In the genomic region with DNA sequence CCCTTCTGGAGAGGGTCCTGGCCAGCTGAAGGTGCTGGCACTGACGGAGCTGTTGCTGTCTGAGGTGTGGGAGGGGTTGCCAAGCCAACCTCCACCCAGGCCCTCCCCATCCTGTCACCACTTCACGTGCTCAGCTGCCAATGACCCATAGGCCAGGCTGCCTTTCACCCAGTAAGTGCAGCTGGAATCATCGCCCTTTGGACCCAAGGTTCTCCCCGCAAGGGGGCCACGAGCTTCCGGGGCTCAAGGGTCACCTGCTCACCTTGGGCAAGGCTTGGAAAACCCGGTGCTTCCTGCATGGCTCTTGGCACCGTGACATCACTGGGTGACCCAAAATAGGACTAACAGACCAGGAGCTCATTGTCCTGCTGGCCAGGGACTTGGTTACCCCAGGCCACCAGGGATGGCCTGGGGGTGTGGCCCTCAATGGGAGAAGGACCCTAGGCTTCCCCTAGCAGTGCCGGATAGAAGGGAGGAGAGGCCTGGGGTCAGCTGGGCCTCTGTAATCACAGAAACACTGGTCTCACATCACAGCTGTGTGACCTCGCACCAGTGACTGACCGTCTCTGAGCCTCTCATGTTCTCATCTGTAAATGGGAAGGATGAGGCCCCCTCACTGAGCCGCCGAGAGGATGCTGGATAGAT, we compare ENCODE assay signal across 1 cellular context.
TF ChIP-seq lines count a peak whose summit lies in the region.

No MANE protein-coding gene starts in this region.

TF ChIP-seq in HepG2, 621 proteins besides CTCF, POLR2A, EP300 and RAD21 (continued from another document and continues in another):
- peak; percentile 100 for TF ChIP-seq HNF4A (CRISPR knock-in tag; IDR thresholded peaks at IDR 0.05)
- peak; percentile 81; the same call in 1 of the 2 replicates for TF ChIP-seq ZNF678 (CRISPR knock-in tag; IDR thresholded peaks at IDR 0.05)
- TF ChIP-seq ZC3H13 (CRISPR knock-in tag; IDR thresholded peaks at IDR 0.05): no peak
- TF ChIP-seq THYN1 (CRISPR knock-in tag; IDR thresholded peaks at IDR 0.05; ENCODE audit: borderline replicate concordance, low read depth): no peak
- peak; percentile 96 for TF ChIP-seq ZBTB21 (CRISPR knock-in tag; IDR thresholded peaks at IDR 0.05)
- TF ChIP-seq, protein P1, sequence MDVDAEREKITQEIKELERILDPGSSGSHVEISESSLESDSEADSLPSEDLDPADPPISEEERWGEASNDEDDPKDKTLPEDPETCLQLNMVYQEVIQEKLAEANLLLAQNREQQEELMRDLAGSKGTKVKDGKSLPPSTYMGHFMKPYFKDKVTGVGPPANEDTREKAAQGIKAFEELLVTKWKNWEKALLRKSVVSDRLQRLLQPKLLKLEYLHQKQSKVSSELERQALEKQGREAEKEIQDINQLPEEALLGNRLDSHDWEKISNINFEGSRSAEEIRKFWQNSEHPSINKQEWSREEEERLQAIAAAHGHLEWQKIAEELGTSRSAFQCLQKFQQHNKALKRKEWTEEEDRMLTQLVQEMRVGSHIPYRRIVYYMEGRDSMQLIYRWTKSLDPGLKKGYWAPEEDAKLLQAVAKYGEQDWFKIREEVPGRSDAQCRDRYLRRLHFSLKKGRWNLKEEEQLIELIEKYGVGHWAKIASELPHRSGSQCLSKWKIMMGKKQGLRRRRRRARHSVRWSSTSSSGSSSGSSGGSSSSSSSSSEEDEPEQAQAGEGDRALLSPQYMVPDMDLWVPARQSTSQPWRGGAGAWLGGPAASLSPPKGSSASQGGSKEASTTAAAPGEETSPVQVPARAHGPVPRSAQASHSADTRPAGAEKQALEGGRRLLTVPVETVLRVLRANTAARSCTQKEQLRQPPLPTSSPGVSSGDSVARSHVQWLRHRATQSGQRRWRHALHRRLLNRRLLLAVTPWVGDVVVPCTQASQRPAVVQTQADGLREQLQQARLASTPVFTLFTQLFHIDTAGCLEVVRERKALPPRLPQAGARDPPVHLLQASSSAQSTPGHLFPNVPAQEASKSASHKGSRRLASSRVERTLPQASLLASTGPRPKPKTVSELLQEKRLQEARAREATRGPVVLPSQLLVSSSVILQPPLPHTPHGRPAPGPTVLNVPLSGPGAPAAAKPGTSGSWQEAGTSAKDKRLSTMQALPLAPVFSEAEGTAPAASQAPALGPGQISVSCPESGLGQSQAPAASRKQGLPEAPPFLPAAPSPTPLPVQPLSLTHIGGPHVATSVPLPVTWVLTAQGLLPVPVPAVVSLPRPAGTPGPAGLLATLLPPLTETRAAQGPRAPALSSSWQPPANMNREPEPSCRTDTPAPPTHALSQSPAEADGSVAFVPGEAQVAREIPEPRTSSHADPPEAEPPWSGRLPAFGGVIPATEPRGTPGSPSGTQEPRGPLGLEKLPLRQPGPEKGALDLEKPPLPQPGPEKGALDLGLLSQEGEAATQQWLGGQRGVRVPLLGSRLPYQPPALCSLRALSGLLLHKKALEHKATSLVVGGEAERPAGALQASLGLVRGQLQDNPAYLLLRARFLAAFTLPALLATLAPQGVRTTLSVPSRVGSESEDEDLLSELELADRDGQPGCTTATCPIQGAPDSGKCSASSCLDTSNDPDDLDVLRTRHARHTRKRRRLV (CRISPR knock-in tag; IDR thresholded peaks at IDR 0.05): 0 out of 2 replicates have a peak, but pooled peaks have one; percentile 40
- TF ChIP-seq, protein P2, sequence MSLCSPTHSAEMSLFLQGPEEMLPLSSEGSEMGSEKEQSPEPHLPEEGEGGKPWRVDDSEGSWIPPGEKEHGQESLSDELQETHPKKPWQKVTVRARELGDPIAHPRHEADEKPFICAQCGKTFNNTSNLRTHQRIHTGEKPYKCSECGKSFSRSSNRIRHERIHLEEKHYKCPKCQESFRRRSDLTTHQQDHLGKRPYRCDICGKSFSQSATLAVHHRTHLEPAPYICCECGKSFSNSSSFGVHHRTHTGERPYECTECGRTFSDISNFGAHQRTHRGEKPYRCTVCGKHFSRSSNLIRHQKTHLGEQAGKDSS (CRISPR knock-in tag; IDR thresholded peaks at IDR 0.05; ENCODE audit: borderline replicate concordance, low read depth): peak; percentile 99
- peak; percentile 86; the same call in 1 of the 2 replicates for TF ChIP-seq KLF9 (CRISPR knock-in tag; IDR thresholded peaks at IDR 0.05; ENCODE audit: low read depth)
- peak; percentile 89; the same call in 1 of the 2 replicates for TF ChIP-seq KDM2A (CRISPR knock-in tag; IDR thresholded peaks at IDR 0.05; ENCODE audit: borderline replicate concordance, low read depth)
- TF ChIP-seq MTF2 (CRISPR knock-in tag; IDR thresholded peaks at IDR 0.05; ENCODE audit: borderline replicate concordance): no peak
- TF ChIP-seq, protein P3, sequence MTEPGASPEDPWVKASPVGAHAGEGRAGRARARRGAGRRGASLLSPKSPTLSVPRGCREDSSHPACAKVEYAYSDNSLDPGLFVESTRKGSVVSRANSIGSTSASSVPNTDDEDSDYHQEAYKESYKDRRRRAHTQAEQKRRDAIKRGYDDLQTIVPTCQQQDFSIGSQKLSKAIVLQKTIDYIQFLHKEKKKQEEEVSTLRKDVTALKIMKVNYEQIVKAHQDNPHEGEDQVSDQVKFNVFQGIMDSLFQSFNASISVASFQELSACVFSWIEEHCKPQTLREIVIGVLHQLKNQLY (CRISPR knock-in tag; IDR thresholded peaks at IDR 0.05): peak; percentile 100
- TF ChIP-seq ZNF563 (CRISPR knock-in tag; IDR thresholded peaks at IDR 0.05): peak; percentile 39; the same call in 1 of the 2 replicates
- peak; percentile 68 for TF ChIP-seq ZNF619 (CRISPR knock-in tag; IDR thresholded peaks at IDR 0.05)
- TF ChIP-seq NONO (IDR thresholded peaks at IDR 0.05): no peak
- peak; percentile 94 for TF ChIP-seq NONO (CRISPR knock-in tag; conservative IDR thresholded peaks at IDR 0.05)
- peak; percentile 94 for TF ChIP-seq ZMYM4 (CRISPR knock-in tag; IDR thresholded peaks at IDR 0.05)
- TF ChIP-seq REPIN1 (CRISPR knock-in tag; IDR thresholded peaks at IDR 0.05; ENCODE audit: borderline replicate concordance, low read depth): peak; percentile 91
- TF ChIP-seq PHF5A (CRISPR knock-in tag; IDR thresholded peaks at IDR 0.05; ENCODE audit: low read depth, unreplicated experiment): peak; percentile 95
- peak; percentile 88; the same call in 1 of the 2 replicates for TF ChIP-seq KAT7 (CRISPR knock-in tag; IDR thresholded peaks at IDR 0.05; ENCODE audit: borderline replicate concordance)
- no peak for TF ChIP-seq DNMT1 (CRISPR knock-in tag; IDR thresholded peaks at IDR 0.05)
- peak; percentile 99 for TF ChIP-seq TGIF2 (CRISPR knock-in tag; IDR thresholded peaks at IDR 0.05)
- peak; percentile 96 for TF ChIP-seq ZSCAN29 (CRISPR knock-in tag; conservative IDR thresholded peaks at IDR 0.05)
- 0 out of 2 replicates have a peak, but pooled peaks have one; percentile 53 for TF ChIP-seq ZFP36L2 (CRISPR knock-in tag; IDR thresholded peaks at IDR 0.05)
- TF ChIP-seq SRSF9 (IDR thresholded peaks at IDR 0.05; ENCODE audit: borderline replicate concordance, insufficient read depth, low read depth, low read length, poor library complexity, severe bottlenecking): no peak
- TF ChIP-seq ZNF331 (CRISPR knock-in tag; IDR thresholded peaks at IDR 0.05): peak; percentile 91
- peak; percentile 92 for TF ChIP-seq ZNF335 (CRISPR knock-in tag; IDR thresholded peaks at IDR 0.05)
- TF ChIP-seq MEF2D (CRISPR knock-in tag; IDR thresholded peaks at IDR 0.05): peak; percentile 97
- peak; percentile 100 for TF ChIP-seq ZNF768 (CRISPR knock-in tag; IDR thresholded peaks at IDR 0.05)
- TF ChIP-seq CEBPB (IDR thresholded peaks at IDR 0.05; ENCODE audit: borderline replicate concordance, low read depth, low read length): peak; percentile 59
- TF ChIP-seq FIP1L1 (IDR thresholded peaks at IDR 0.05; ENCODE audit: borderline replicate concordance, insufficient read depth, low read depth, low read length): peak; percentile 45; the same call in 1 of the 2 replicates
- no peak for TF ChIP-seq GZF1 (CRISPR knock-in tag; IDR thresholded peaks at IDR 0.05)
- TF ChIP-seq, protein P4, sequence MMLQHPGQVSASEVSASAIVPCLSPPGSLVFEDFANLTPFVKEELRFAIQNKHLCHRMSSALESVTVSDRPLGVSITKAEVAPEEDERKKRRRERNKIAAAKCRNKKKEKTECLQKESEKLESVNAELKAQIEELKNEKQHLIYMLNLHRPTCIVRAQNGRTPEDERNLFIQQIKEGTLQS (CRISPR knock-in tag; IDR thresholded peaks at IDR 0.05): peak; percentile 69; the same call in 1 of the 2 replicates
- TF ChIP-seq, protein P5, sequence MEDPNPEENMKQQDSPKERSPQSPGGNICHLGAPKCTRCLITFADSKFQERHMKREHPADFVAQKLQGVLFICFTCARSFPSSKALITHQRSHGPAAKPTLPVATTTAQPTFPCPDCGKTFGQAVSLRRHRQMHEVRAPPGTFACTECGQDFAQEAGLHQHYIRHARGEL (CRISPR knock-in tag; IDR thresholded peaks at IDR 0.05): no peak
- no peak for TF ChIP-seq ZNF44 (CRISPR knock-in tag; IDR thresholded peaks at IDR 0.05)
- peak; percentile 95 for TF ChIP-seq ZNF430 (CRISPR knock-in tag; IDR thresholded peaks at IDR 0.05)
- peak; percentile 82; the same call in 1 of the 2 replicates for TF ChIP-seq ZNF101 (CRISPR knock-in tag; IDR thresholded peaks at IDR 0.05; ENCODE audit: borderline replicate concordance, low read depth)
- TF ChIP-seq NFYB (CRISPR knock-in tag; IDR thresholded peaks at IDR 0.05): peak; percentile 46; the same call in 1 of the 2 replicates
- TF ChIP-seq ZNF878 (CRISPR knock-in tag; IDR thresholded peaks at IDR 0.05): peak; percentile 89
- no peak for TF ChIP-seq ZNF850 (CRISPR knock-in tag; conservative IDR thresholded peaks at IDR 0.05)
- TF ChIP-seq, protein P6, sequence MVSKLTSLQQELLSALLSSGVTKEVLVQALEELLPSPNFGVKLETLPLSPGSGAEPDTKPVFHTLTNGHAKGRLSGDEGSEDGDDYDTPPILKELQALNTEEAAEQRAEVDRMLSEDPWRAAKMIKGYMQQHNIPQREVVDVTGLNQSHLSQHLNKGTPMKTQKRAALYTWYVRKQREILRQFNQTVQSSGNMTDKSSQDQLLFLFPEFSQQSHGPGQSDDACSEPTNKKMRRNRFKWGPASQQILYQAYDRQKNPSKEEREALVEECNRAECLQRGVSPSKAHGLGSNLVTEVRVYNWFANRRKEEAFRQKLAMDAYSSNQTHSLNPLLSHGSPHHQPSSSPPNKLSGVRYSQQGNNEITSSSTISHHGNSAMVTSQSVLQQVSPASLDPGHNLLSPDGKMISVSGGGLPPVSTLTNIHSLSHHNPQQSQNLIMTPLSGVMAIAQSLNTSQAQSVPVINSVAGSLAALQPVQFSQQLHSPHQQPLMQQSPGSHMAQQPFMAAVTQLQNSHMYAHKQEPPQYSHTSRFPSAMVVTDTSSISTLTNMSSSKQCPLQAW (CRISPR knock-in tag; IDR thresholded peaks at IDR 0.05): peak; percentile 99
- TF ChIP-seq ZNF468 (CRISPR knock-in tag; IDR thresholded peaks at IDR 0.05): no peak
- TF ChIP-seq ZNF746 (CRISPR knock-in tag; IDR thresholded peaks at IDR 0.05): peak; percentile 93
- no peak for TF ChIP-seq TCF12 (IDR thresholded peaks at IDR 0.05)
- TF ChIP-seq TCF12 (CRISPR knock-in tag; IDR thresholded peaks at IDR 0.05): peak; percentile 97
- no peak for TF ChIP-seq ZNF326 (CRISPR knock-in tag; IDR thresholded peaks at IDR 0.05; ENCODE audit: borderline replicate concordance)
- no peak for TF ChIP-seq ZNF773 (CRISPR knock-in tag; IDR thresholded peaks at IDR 0.05; ENCODE audit: borderline replicate concordance)
- TF ChIP-seq, protein P7, sequence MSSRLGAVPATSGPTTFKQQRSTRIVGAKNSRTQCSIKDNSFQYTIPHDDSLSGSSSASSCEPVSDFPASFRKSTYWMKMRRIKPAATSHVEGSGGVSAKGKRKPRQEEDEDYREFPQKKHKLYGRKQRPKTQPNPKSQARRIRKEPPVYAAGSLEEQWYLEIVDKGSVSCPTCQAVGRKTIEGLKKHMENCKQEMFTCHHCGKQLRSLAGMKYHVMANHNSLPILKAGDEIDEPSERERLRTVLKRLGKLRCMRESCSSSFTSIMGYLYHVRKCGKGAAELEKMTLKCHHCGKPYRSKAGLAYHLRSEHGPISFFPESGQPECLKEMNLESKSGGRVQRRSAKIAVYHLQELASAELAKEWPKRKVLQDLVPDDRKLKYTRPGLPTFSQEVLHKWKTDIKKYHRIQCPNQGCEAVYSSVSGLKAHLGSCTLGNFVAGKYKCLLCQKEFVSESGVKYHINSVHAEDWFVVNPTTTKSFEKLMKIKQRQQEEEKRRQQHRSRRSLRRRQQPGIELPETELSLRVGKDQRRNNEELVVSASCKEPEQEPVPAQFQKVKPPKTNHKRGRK (CRISPR knock-in tag; IDR thresholded peaks at IDR 0.05): no peak
- TF ChIP-seq, protein P8, sequence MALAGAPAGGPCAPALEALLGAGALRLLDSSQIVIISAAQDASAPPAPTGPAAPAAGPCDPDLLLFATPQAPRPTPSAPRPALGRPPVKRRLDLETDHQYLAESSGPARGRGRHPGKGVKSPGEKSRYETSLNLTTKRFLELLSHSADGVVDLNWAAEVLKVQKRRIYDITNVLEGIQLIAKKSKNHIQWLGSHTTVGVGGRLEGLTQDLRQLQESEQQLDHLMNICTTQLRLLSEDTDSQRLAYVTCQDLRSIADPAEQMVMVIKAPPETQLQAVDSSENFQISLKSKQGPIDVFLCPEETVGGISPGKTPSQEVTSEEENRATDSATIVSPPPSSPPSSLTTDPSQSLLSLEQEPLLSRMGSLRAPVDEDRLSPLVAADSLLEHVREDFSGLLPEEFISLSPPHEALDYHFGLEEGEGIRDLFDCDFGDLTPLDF (CRISPR knock-in tag; IDR thresholded peaks at IDR 0.05): no peak
- TF ChIP-seq, protein P9, sequence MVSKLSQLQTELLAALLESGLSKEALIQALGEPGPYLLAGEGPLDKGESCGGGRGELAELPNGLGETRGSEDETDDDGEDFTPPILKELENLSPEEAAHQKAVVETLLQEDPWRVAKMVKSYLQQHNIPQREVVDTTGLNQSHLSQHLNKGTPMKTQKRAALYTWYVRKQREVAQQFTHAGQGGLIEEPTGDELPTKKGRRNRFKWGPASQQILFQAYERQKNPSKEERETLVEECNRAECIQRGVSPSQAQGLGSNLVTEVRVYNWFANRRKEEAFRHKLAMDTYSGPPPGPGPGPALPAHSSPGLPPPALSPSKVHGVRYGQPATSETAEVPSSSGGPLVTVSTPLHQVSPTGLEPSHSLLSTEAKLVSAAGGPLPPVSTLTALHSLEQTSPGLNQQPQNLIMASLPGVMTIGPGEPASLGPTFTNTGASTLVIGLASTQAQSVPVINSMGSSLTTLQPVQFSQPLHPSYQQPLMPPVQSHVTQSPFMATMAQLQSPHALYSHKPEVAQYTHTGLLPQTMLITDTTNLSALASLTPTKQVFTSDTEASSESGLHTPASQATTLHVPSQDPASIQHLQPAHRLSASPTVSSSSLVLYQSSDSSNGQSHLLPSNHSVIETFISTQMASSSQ (IDR thresholded peaks at IDR 0.05; ENCODE audit: low read depth): peak; percentile 61
- TF ChIP-seq, protein P9 (CRISPR knock-in tag; IDR thresholded peaks at IDR 0.05; ENCODE audit: borderline replicate concordance): peak; percentile 92
- no peak for TF ChIP-seq ZNF672 (CRISPR knock-in tag; IDR thresholded peaks at IDR 0.05)
- peak; percentile 72 for TF ChIP-seq ZNF891 (CRISPR knock-in tag; IDR thresholded peaks at IDR 0.05)
